In the genomic region with DNA sequence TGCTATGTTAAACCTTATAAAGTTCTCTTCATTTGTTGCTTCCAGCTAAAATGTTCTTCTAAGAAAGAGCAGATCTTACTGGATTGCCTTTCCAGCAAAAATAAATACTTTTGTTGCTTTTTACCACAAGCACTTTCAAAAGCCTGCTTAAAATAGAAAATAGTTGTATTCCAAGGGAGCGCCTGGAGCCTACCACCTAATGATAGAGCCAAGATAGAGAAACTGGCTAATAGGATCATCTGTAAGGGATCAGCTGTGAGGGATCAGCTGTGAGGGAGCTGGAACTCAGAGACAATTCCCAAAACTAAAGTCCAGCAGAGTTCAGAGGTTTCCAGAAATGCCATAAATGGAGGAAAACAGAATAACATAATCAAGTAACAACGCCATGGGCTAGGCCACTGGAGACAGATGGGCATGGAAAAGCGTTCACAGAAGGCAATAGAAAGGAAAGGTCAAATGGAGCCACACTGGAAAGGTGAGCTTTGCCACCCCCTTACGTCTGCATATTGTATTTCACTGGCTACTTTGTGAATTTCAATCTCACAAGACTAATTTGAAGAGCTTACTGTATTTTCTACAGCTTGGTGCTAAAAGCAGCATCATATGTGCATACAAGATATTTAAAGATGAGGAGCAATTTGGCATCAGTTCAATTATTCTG, we compare ENCODE assay signal across 1 cellular context.
TF ChIP-seq lines count a peak whose summit lies in the region.

No MANE protein-coding gene starts in this region.

TF ChIP-seq in GM12878, 131 proteins besides CTCF, POLR2A, EP300 and RAD21 (continued from another document):
- TF ChIP-seq YY1 (IDR thresholded peaks at IDR 0.05; ENCODE audit: low read depth, low read length), result no peak
